In the genomic region with DNA sequence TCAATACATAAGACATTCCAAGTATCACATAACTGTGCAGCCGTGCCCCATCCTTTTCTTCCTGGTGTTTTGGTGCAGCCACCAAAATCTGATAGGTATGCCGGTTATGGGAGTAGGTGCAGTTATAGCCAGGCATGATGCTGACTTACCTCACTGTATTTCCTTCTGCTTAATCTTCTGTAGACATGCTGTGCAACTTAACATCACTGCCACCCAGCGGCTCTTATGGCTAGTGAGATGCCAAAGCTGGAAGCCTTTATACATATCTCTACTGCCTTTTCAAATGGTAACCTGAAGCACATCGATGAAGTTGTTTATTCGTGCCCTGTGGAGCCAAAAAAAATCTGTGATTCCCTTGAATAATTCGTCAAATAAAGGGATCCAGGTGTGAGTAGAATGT, we compare ENCODE assay signal across 9 cellular contexts. TPM values are rescaled to one million over a fixed set of nuclear protein-coding genes. Genes with fewer than 3 reads are reported as not detected.
DNase-seq lines count a peak whose midpoint lies in the region; ATAC-seq, FAIRE-seq and TF ChIP-seq lines count a peak whose summit lies in the region.
"Not testable (repeated sequence)": the region's sequence is repeated elsewhere in the genome, so short reads cannot be mapped to it uniquely, and the experiment has no call there.
"Had no signal": no experiment of that assay in that cellular context is flagged by ENCODE, and none has a peak within 500 bp of the region (broad histone marks: within the 10 kb centered on the region; RNA-seq: fewer than 3 reads in every experiment).

No MANE protein-coding gene starts in this region.

- H4K20me1 ChIP-seq in SK-N-SH (ENCODE audit: insufficient read depth) = not testable (repeated sequence)

- DNase-seq in D721Med (ENCODE audit: insufficient read length, low spot score) = not testable (repeated sequence)
- DNase-seq in HK-2 (ENCODE audit: unreplicated experiment) (peak; percentile 21), NCI-H2196 (lab: John Stamatoyannopoulos, UW; ENCODE audit: unreplicated experiment) (peak; percentile 4), SK-N-SH (peak; percentile 26), anterior cingulate cortex (lab: John Stamatoyannopoulos, UW) (peak in 38 of 58 donors; percentile 1 to 62 (median 15)), fibroblast of the aortic adventitia (ENCODE audit: low read depth) (peak; percentile 56), middle frontal gyrus (ENCODE audit: extremely low spot score, low spot score) (peak; percentile 12)
- DNase-seq in stimulated activated naive CD8-positive, alpha-beta T cell treated with anti-CD3 and anti-CD28 coated beads, Interleukin-15, Interleukin-2, amounts not matched to agents 100 U/mL and 50 U/mL, for 24 hours = peak; percentile 12

- H3K4me1 ChIP-seq in SK-N-SH (ENCODE audit: control insufficient read depth in 1 of 2, insufficient read depth in 2 of 2, low read depth in 1 of 2, low read length in 1 of 2) = not testable (repeated sequence)

- not testable (repeated sequence) for H3F3A ChIP-seq in SK-N-SH (replicated peaks; ENCODE audit: insufficient read depth)

- not testable (repeated sequence) for FAIRE-seq in D721Med (lab: Jason Lieb, UNC)

- POLR2A ChIA-PET in SK-N-SH (lab: Yijun Ruan, JAX) = not testable (repeated sequence)

- H3K9me3 ChIP-seq in SK-N-SH = not testable (repeated sequence)

- not testable (repeated sequence) for H3K36me3 ChIP-seq in SK-N-SH (replicated peaks in 1 of 2; ENCODE audit: control insufficient read depth in 1 of 2, insufficient read depth in 2 of 2, low read length in 1 of 2)

- H2AFZ ChIP-seq in SK-N-SH (ENCODE audit: low read depth) = not testable (repeated sequence)

- TF ChIP-seq EP300 in SK-N-SH (IDR thresholded peaks at IDR 0.05; ENCODE audit: borderline replicate concordance in 1 of 2, low read depth in 1 of 2, low read length in 1 of 2) = not testable (repeated sequence)

- not testable (repeated sequence) for H3K79me2 ChIP-seq in SK-N-SH (ENCODE audit: insufficient read depth)

- WGBS in SK-N-SH (ENCODE audit: low lambda C conversion rate) = under 1% methylated on average over 6 of the region's 6 CpGs

- TF ChIP-seq CTCF in D721Med (IDR thresholded peaks at IDR 0.05; ENCODE audit: insufficient read depth, missing control alignments) (peak; percentile 33), SK-N-SH (IDR thresholded peaks at IDR 0.05) (peak; percentile 30), fibroblast of the aortic adventitia (IDR thresholded peaks at IDR 0.05; ENCODE audit: insufficient read depth, low read length) (peak; percentile 47)

- H3K4me2 ChIP-seq in SK-N-SH = not testable (repeated sequence)

- ATAC-seq in stimulated activated naive CD8-positive, alpha-beta T cell treated with anti-CD3 and anti-CD28 coated beads, Interleukin-15, Interleukin-2, amounts not matched to agents 100 U/mL and 50 U/mL, for 24 hours = not testable (repeated sequence)

- H3K27me3 ChIP-seq in SK-N-SH (ENCODE audit: insufficient read depth) = not testable (repeated sequence)

- CTCF ChIA-PET in SK-N-SH (lab: Yijun Ruan, JAX) = interaction anchor here (0.6 to 5.5 kb wide), 5 partner anchors 13 to 538 kb away, joined by 3 to 65 read pairs (median 5); no protein-coding TSS in a partner anchor

- H3K27ac ChIP-seq in SK-N-SH (ENCODE audit: low read depth in 2 of 2, low read length in 1 of 2) = not testable (repeated sequence)

- H3K4me3 ChIP-seq in SK-N-SH (ENCODE audit: low read depth in 2 of 2, low read length in 1 of 2); fibroblast of the aortic adventitia (ENCODE audit: low read depth, low read length): not testable (repeated sequence)

- not testable (repeated sequence) for H3K9ac ChIP-seq in SK-N-SH

- not testable (repeated sequence) for H3K9me2 ChIP-seq in SK-N-SH

- TF ChIP-seq RAD21 in SK-N-SH (IDR thresholded peaks at IDR 0.05; ENCODE audit: low read length) = peak; percentile 60

TF ChIP-seq in SK-N-SH, 30 proteins besides CTCF, POLR2A, EP300 and RAD21:
- peak; percentile 49 for TF ChIP-seq SMC3 (IDR thresholded peaks at IDR 0.05; ENCODE audit: low read depth, low read length)

RNA-seq across cellular contexts. Expression of gene RAB6D, which starts 28.6 kb away (rescaled TPM):
- not detected in 2 replicates for polyA plus RNA-seq in SK-N-SH (2012; rRNA removed)
- polyA plus RNA-seq in SK-N-SH (2012; cell fraction: cytosol; rRNA removed) = 0.01 and 0.04 TPM in 2 replicates
- polyA plus RNA-seq in SK-N-SH (2012; cell fraction: nucleus; rRNA removed) = 0.01 TPM in 1 of 2 replicates, not detected in the other
- total RNA-seq in fibroblast of the aortic adventitia (ENCODE audit: low replicate concordance) = under 0.01 TPM in 1 of 2 replicates, not detected in the other
- total RNA-seq: right atrium auricular region had no signal
